7 cellular contexts compared by ENCODE assay signal in genomic region chr2:75646090-75646582, GRCh38. TPM values are rescaled to one million over a fixed set of nuclear protein-coding genes. Genes with fewer than 3 reads are reported as not detected.
A peak's percentile ranks its signal among the peaks of the same experiment; 100 is the strongest.
DNase-seq lines count a peak whose midpoint lies in the region; ATAC-seq and TF ChIP-seq lines count a peak whose summit lies in the region.

No MANE protein-coding gene starts in this region.

- no peak overlapping the region for H2BK5ac ChIP-seq in IMR-90 (ENCODE audit: low read depth, low read length, poor library complexity, severe bottlenecking)

- H3K23ac ChIP-seq in IMR-90 (ENCODE audit: low read depth, low read length): no peak overlapping the region; the same call in 1 of the 2 replicates

- H3K4me2 ChIP-seq in IMR-90 (ENCODE audit: low read depth, low read length): peak overlapping the region; percentile 53

- H3K4me3 ChIP-seq in IMR-90 (ENCODE audit: insufficient read depth, low read depth, low read length): peak overlapping the region; percentile 66
- H3K4me3 ChIP-seq in duodenal mucosa (ENCODE audit: low read depth in 1 of 2, low read length in 2 of 2): peak overlapping the region; percentile 85 to 95

- peaks cover 4 to 29% of the 10 kb centered on the region in 2 experiments for H3K79me1 ChIP-seq in IMR-90 (ENCODE audit: low read depth in 1 of 2, low read length in 2 of 2)

- H3K9ac ChIP-seq in IMR-90 (ENCODE audit: low read depth, low read length) (peak overlapping the region; percentile 33; the same call in 1 of the 2 replicates), duodenal mucosa (ENCODE audit: low read depth in 1 of 2, low read length in 2 of 2) (peak overlapping the region; percentile 89 to 90)

- no peak overlapping the region for H2BK15ac ChIP-seq in IMR-90 (ENCODE audit: low read depth, low read length)

- DNase-seq in IMR-90 (no peak), neural crest cell (ENCODE audit: low read depth, low spot score) (no peak), H4 (ENCODE audit: low spot score) (no peak), NCI-H1092 (lab: John Stamatoyannopoulos, UW) (no peak)

- intact Hi-C loops in IMR-90 (cut with micrococcal nuclease): loop anchor here (1.0 kb wide), 1 partner anchor 64 kb away; the partner anchor contains the start of gene GCFC2

- ATAC-seq in GM19395 (IDR thresholded peaks at IDR 0.05; ENCODE audit: unreplicated experiment): peak; percentile 20
- ATAC-seq in IMR-90 (ENCODE audit: low read depth): no peak
- no peak for ATAC-seq in HG03196 (IDR thresholded peaks at IDR 0.05; ENCODE audit: unreplicated experiment)

- CTCF ChIA-PET in IMR-90 (lab: Yijun Ruan, JAX): no interaction called here

- H4K20me1 ChIP-seq in IMR-90 (ENCODE audit: insufficient read depth, low read length): no peaks in the 10 kb centered on the region

- H3K36me3 Mint-ChIP-seq in neural crest cell (ENCODE audit: low read depth): peaks cover 7% of the 10 kb centered on the region

- H2BK120ac ChIP-seq in IMR-90 (ENCODE audit: low read depth, low read length): peak overlapping the region; percentile 69

- peak overlapping the region; percentile 87 for H4K5ac ChIP-seq in IMR-90 (ENCODE audit: low read depth, low read length)

- H3K27me3 Mint-ChIP-seq in neural crest cell (ENCODE audit: low read depth): no peaks in the 10 kb centered on the region

- no peaks in the 10 kb centered on the region for H3K27me3 ChIP-seq in IMR-90 (ENCODE audit: control insufficient read depth, insufficient read depth, low read length)
- H3K27me3 ChIP-seq in duodenal mucosa (ENCODE audit: control insufficient read depth in 1 of 2, insufficient read depth in 2 of 2, low read length in 2 of 2): no peaks in the 10 kb centered on the region

- H4K8ac ChIP-seq in IMR-90 (ENCODE audit: low read depth in 2 of 2, low read length in 2 of 2): peak overlapping the region; percentile 90 to 93

- H2AFZ ChIP-seq in IMR-90 (replicated peaks; ENCODE audit: low read length, poor library complexity): peak overlapping the region; percentile 99

- no peak for TF ChIP-seq POLR2A in IMR-90 (IDR thresholded peaks at IDR 0.05; ENCODE audit: low read depth, low read length)

- H3K9me3 ChIP-seq in IMR-90 (ENCODE audit: control insufficient read depth, insufficient read depth, low read length) (no peaks in the 10 kb centered on the region), duodenal mucosa (ENCODE audit: control insufficient read depth in 1 of 2, low read length in 2 of 2) (no peaks in the 10 kb centered on the region)

- no peak overlapping the region for H2AK9ac ChIP-seq in IMR-90 (replicated peaks; ENCODE audit: low read depth, low read length, poor library complexity)

- dilution Hi-C loops in IMR-90 (cut with HindIII; ENCODE audit: low sequenced_read_pairs, unreplicated experiment): loop anchor here (25.0 kb wide), 1 partner anchor 184 kb away; no protein-coding TSS in a partner anchor

- no peak overlapping the region for H2AK5ac ChIP-seq in IMR-90 (ENCODE audit: low read depth, low read length)

- peaks cover 25% of the 10 kb centered on the region for H3K4me1 Mint-ChIP-seq in neural crest cell

- peak overlapping the region; percentile 93 for H3K14ac ChIP-seq in IMR-90 (replicated peaks; ENCODE audit: low read depth, low read length)

- peak overlapping the region; percentile 72; the same call in 1 of the 2 replicates for H3K56ac ChIP-seq in IMR-90 (ENCODE audit: extremely low read depth, insufficient read depth, low read length)

- BruUV-seq in IMR-90 (replicated peaks; lab: Mats Ljungman, UMichigan): no TSS peak

- H3K36me3 ChIP-seq in IMR-90 (ENCODE audit: control insufficient read depth, insufficient read depth, low read length) (peaks cover 9% of the 10 kb centered on the region), duodenal mucosa (ENCODE audit: control insufficient read depth in 1 of 2, insufficient read depth in 2 of 2, low read length in 2 of 2) (peaks cover 6 to 17% of the 10 kb centered on the region in 2 donors)

- H3K27ac ChIP-seq in IMR-90 (ENCODE audit: insufficient read depth, low read length): peak overlapping the region; percentile 47
- H3K27ac ChIP-seq in duodenal mucosa (ENCODE audit: low read depth, low read length): no peak overlapping the region

- in situ Hi-C loops in IMR-90 (cut with MboI; ENCODE audit: low sequenced_read_pairs): no loop called here

- H3K9me3 Mint-ChIP-seq in neural crest cell: no peaks in the 10 kb centered on the region

- H3K4ac ChIP-seq in IMR-90 (ENCODE audit: low read depth, low read length): peak overlapping the region; percentile 84

- H3K4me3 Mint-ChIP-seq in neural crest cell: peak overlapping the region; percentile 98

- H3K18ac ChIP-seq in IMR-90 (ENCODE audit: low read depth, low read length): peak overlapping the region; percentile 17; the same call in 1 of the 2 replicates

- TF ChIP-seq RAD21 in IMR-90 (IDR thresholded peaks at IDR 0.05; ENCODE audit: low read length): no peak

- H3K4me1 ChIP-seq in IMR-90 (ENCODE audit: control insufficient read depth, insufficient read depth, low read length) (no peaks in the 10 kb centered on the region), duodenal mucosa (ENCODE audit: control insufficient read depth in 1 of 2, insufficient read depth in 2 of 2, low read length in 2 of 2) (peaks cover 0 to 8% of the 10 kb centered on the region in 2 donors)

- H3K9me1 ChIP-seq in IMR-90 (ENCODE audit: insufficient read depth, low read length): 0 out of 2 replicates have a peak, but pooled peaks cover 3% of the 10 kb centered on the region

- 0 out of 2 replicates have a peak overlapping the region, but pooled peaks have one; percentile 38 for H2BK20ac ChIP-seq in IMR-90 (ENCODE audit: low read depth, low read length)

- POLR2A ChIA-PET in IMR-90 (lab: Charles Lee; ENCODE audit: unreplicated experiment): no interaction called here

- 48% methylated on average over 3 of the region's 9 CpGs; no CpG with 5 or more reads in 1 of the 2 experiments for WGBS in IMR-90 (ENCODE audit: extremely low coverage in 2 of 2, insufficient read length in 1 of 2), 2 experiments

- TF ChIP-seq CTCF in IMR-90 (conservative IDR thresholded peaks at IDR 0.05; ENCODE audit: low read depth, low read length): no peak
- no peak for TF ChIP-seq CTCF in neural crest cell (conservative IDR thresholded peaks at IDR 0.05)

- H4K91ac ChIP-seq in IMR-90 (ENCODE audit: insufficient read depth, low read depth, low read length): peak overlapping the region; percentile 54

- peak overlapping the region; percentile 97 for H3K27ac Mint-ChIP-seq in neural crest cell (ENCODE audit: unreplicated experiment)

TF ChIP-seq in IMR-90, 13 proteins besides CTCF, POLR2A, EP300 and RAD21:
- TF ChIP-seq MAZ (IDR thresholded peaks at IDR 0.05; ENCODE audit: borderline replicate concordance, low read depth, low read length) (no peak), MXI1 (IDR thresholded peaks at IDR 0.05; ENCODE audit: borderline replicate concordance, low read depth, low read length) (no peak), CHD1 (IDR thresholded peaks at IDR 0.05; ENCODE audit: low read depth, low read length) (no peak), RFX5 (IDR thresholded peaks at IDR 0.05; ENCODE audit: low read depth, low read length) (no peak)
- TF ChIP-seq, protein P1, sequence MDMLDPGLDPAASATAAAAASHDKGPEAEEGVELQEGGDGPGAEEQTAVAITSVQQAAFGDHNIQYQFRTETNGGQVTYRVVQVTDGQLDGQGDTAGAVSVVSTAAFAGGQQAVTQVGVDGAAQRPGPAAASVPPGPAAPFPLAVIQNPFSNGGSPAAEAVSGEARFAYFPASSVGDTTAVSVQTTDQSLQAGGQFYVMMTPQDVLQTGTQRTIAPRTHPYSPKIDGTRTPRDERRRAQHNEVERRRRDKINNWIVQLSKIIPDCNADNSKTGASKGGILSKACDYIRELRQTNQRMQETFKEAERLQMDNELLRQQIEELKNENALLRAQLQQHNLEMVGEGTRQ (IDR thresholded peaks at IDR 0.05; ENCODE audit: low read depth, low read length): no peak
TF ChIP-seq in IMR-90: peak in this region for 0.

RNA-seq across cellular contexts. Expression of gene MRPL19, which starts 0.4 kb away (rescaled TPM):
- total RNA-seq in IMR-90 (2012; rRNA removed) (28.5 and 48.0 TPM in 2 replicates), neural crest cell (64.5 and 66.7 TPM in 2 replicates)
- 23.4 and 24.8 TPM in 2 replicates for polyA plus RNA-seq in IMR-90 (2012; rRNA removed)
- 16.8 and 33.2 TPM in 2 replicates for polyA plus RNA-seq in IMR-90 (2012; cell fraction: cytosol; rRNA removed)
- 3.4 and 5.3 TPM in 2 replicates for polyA plus RNA-seq in IMR-90 (2012; cell fraction: nucleus; rRNA removed; ENCODE audit: low replicate concordance)
- 67.9 and 70.2 TPM in 2 replicates for total RNA-seq in H4 (2014; rRNA removed; shearing (Covaris generic))
